ENCODE assay signal across 13 cellular contexts in genomic region chr11:104713366-104713765, GRCh38.
A peak's percentile ranks its signal among the peaks of the same experiment; 100 is the strongest.
DNase-seq lines count a peak whose midpoint lies in the region; ATAC-seq and TF ChIP-seq lines count a peak whose summit lies in the region.
"Had no signal": no experiment of that assay in that cellular context is flagged by ENCODE, and none has a peak within 500 bp of the region (broad histone marks: within the 10 kb centered on the region; RNA-seq: fewer than 3 reads in every experiment).

No MANE protein-coding gene starts in this region.

- H3K4me3 ChIP-seq in astrocyte of the cerebellum (ENCODE audit: low read depth, low read length) (no peak overlapping the region), fibroblast of mammary gland (ENCODE audit: control insufficient read depth, low read depth, low read length) (no peak overlapping the region)
- H3K4me3 ChIP-seq: K562, MG63 had no signal

- peak; percentile 5 for DNase-seq in HCEC 1CT
- DNase-seq in astrocyte of the cerebellum (ENCODE audit: low read depth) = peak; percentile 82
- peak; percentile 46 for DNase-seq in fibroblast of mammary gland (ENCODE audit: low read depth)
- no peak for DNase-seq in effector CD4-positive, alpha-beta T cell
- no peak for DNase-seq in occipital lobe (lab: John Stamatoyannopoulos, UW)
- DNase-seq in Right ventricle myocardium superior = no peak
- DNase-seq: C1 segment of cervical spinal cord, DMS153, MG63, NCI-H1105, NCI-H1694 treated with DMSO at 0.1 percent for 48 hours had no signal

- TF ChIP-seq CTCF in astrocyte of the cerebellum (IDR thresholded peaks at IDR 0.05; ENCODE audit: low read depth, low read length, missing control alignments) = no peak
- no peak for TF ChIP-seq CTCF in fibroblast of mammary gland (conservative IDR thresholded peaks at IDR 0.05; ENCODE audit: control insufficient read depth, insufficient read depth, low read depth, low read length)

- ATAC-seq in Right ventricle myocardium superior (ENCODE audit: poor library complexity) = no peak
- no peak for ATAC-seq in HG02623 (IDR thresholded peaks at IDR 0.05; ENCODE audit: unreplicated experiment)
- ATAC-seq: K562 had no signal

- intact Hi-C loops in Right ventricle myocardium superior (cut with DNase I) = no loop called here

- in situ Hi-C loops in astrocyte of the cerebellum (cut with HindIII; ENCODE audit: low sequenced_read_pairs) = no loop called here

Comparison
In these comparisons a context has a peak if more than half of its experiments do, and no peak if none do; other contexts are left out.
1. DNase-seq: peak in HCEC 1CT (single experiment), astrocyte of the cerebellum (single experiment) and fibroblast of mammary gland (single experiment); none in effector CD4-positive, alpha-beta T cell (single experiment), occipital lobe (single experiment) and Right ventricle myocardium superior (single experiment).